ENCODE assay signal across 8 cellular contexts in the genomic region with DNA sequence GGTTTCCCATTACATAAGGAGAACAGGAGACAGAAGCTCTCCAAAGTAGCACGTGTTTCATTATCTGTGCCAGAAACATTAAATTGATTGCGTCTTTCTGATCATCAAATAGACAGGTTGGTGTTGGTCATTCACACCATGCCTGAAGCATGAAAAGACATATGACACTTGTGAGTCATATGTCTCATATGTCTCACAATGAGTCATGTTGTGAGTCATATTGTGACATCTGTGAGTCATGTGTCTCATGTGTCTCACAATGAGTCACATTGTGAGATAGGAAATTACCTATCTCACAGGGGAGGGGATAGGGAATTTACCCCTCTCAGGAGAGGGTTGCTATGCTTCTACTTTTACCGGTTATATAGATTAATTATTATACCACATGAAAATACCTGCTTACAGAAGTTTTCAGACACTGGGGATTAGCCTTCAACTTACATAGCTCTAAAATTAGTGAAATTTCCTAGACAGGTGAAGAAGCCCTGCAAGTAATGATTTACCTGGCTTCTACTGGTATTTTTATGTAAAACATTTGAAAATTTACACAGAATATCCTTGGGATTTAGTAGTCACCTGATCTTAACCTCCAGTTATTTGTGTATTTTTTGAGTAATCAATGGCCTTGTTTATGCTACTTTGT.
DNase-seq lines count a peak whose midpoint lies in the region; ATAC-seq lines count a peak whose summit lies in the region.

No MANE protein-coding gene starts in this region.

- DNase-seq in AG08396 (ENCODE audit: low spot score) (peak; percentile 2), SK-MEL-5 (ENCODE audit: low read depth, low spot score) (peak; percentile 28), lung microvascular endothelial cell (ENCODE audit: low read depth in 2 of 2) (peak; percentile 12 to 35), NCI-H345 treated with DMSO at 0.1 percent for 48 hours (lab: John Stamatoyannopoulos, UW; ENCODE audit: unreplicated experiment) (no peak), T-helper 9 cell (no peak), cerebellar nuclear complex (lab: John Stamatoyannopoulos, UW) (no peak)

- in situ Hi-C loops in SK-MEL-5 (cut with HindIII; ENCODE audit: low pct_unique_long_range_greater_than_20kb, low sequenced_read_pairs), result no loop called here

- ATAC-seq in GM18907 (IDR thresholded peaks at IDR 0.05; ENCODE audit: unreplicated experiment) (peak; percentile 96), HG03045 (IDR thresholded peaks at IDR 0.05; ENCODE audit: unreplicated experiment) (peak; percentile 97)

Comparison
In these comparisons a context has a peak if more than half of its experiments do, and no peak if none do; other contexts are left out.
1. DNase-seq: peak in AG08396 (single experiment), SK-MEL-5 (single experiment) and lung microvascular endothelial cell (2 of 2); none in NCI-H345 treated with DMSO at 0.1 percent for 48 hours (single experiment), T-helper 9 cell (single experiment) and cerebellar nuclear complex (0 of 2).